ENCODE assay signal across 17 cellular contexts in genomic region chr16:28196331-28196987, GRCh38. TPM values are rescaled to one million over a fixed set of nuclear protein-coding genes. Genes with fewer than 3 reads are reported as not detected.
DNase-seq lines count a peak whose midpoint lies in the region; ATAC-seq, FAIRE-seq and TF ChIP-seq lines count a peak whose summit lies in the region.
"Had no signal": no experiment of that assay in that cellular context is flagged by ENCODE, and none has a peak within 500 bp of the region (broad histone marks: within the 10 kb centered on the region; RNA-seq: fewer than 3 reads in every experiment).

No MANE protein-coding gene starts in this region.

- in situ Hi-C loops in GM12878 (cut with MboI), result no loop called here

- H4K20me1 ChIP-seq in OCI-LY3 (ENCODE audit: insufficient read depth, low read length) (peaks cover 21% of the 10 kb centered on the region), GM12878 (ENCODE audit: control insufficient read depth, insufficient read depth) (no peaks in the 10 kb centered on the region)

- H3K27ac ChIP-seq in OCI-LY3 (ENCODE audit: low read length) (peak overlapping the region; percentile 30), GM12878 (ENCODE audit: control insufficient read depth, insufficient read depth) (no peak overlapping the region)

- H3K4me2 ChIP-seq in OCI-LY3 (ENCODE audit: low read length) (no peak overlapping the region), GM12878 (ENCODE audit: control insufficient read depth, insufficient read depth) (0 out of 2 replicates have a peak overlapping the region, but pooled peaks have one; percentile 23)

- SMC1A ChIA-PET in GM12878 (lab: Charles Lee; ENCODE audit: uncharacterized antibody, unreplicated experiment), result interaction anchor here (0.6 to 2.8 kb wide), 10 partner anchors 8 to 21 kb away, joined by 3 to 12 read pairs (median 4); no protein-coding TSS in a partner anchor

- RAD21 ChIA-PET in GM12878 (lab: Charles Lee; ENCODE audit: unreplicated experiment), result interaction anchor here (0.7 to 1.4 kb wide), 3 partner anchors 8 to 21 kb away, joined by 3 to 8 read pairs (median 3); no protein-coding TSS in a partner anchor

- H2AFZ ChIP-seq in OCI-LY3 (ENCODE audit: low read depth, low read length) (no peak overlapping the region), GM12878 (ENCODE audit: control insufficient read depth, low read depth, low read length) (no peak overlapping the region)

- peaks cover 56% of the 10 kb centered on the region for H3K36me3 Mint-ChIP-seq in activated CD4-positive, alpha-beta T cell treated with anti-CD3 and anti-CD28 coated beads for 36 hours (ENCODE audit: low read depth)
- H3K36me3 Mint-ChIP-seq in osteocyte (ENCODE audit: unreplicated experiment), result peaks cover 16% of the 10 kb centered on the region

- peaks cover 74% of the 10 kb centered on the region for H3K4me1 Mint-ChIP-seq in activated CD4-positive, alpha-beta T cell treated with anti-CD3 and anti-CD28 coated beads for 36 hours
- H3K4me1 Mint-ChIP-seq in osteocyte (ENCODE audit: unreplicated experiment), result peaks cover 40% of the 10 kb centered on the region

- no peak for TF ChIP-seq RAD21 in GM12878 (IDR thresholded peaks at IDR 0.05; ENCODE audit: insufficient read depth, low read depth, low read length)

- TF ChIP-seq POLR2A in GM12878 (IDR thresholded peaks at IDR 0.05; ENCODE audit: low read depth, low read length), result no peak

- H3K9ac ChIP-seq in OCI-LY3 (ENCODE audit: low read length) (no peak overlapping the region), GM12878 (ENCODE audit: control insufficient read depth, insufficient read depth, low read length) (no peak overlapping the region)

- H3K36me3 ChIP-seq in OCI-LY3 (replicated peaks; ENCODE audit: low read depth, low read length) (peaks cover 37% of the 10 kb centered on the region), GM12878 (ENCODE audit: control insufficient read depth in 2 of 2, insufficient read depth in 2 of 2, low read length in 1 of 2) (peaks cover 2 to 21% of the 10 kb centered on the region in 2 experiments)

- no peak for TF ChIP-seq EP300 in GM12878 (IDR thresholded peaks at IDR 0.05; ENCODE audit: borderline replicate concordance in 1 of 2, control insufficient read depth in 1 of 2, low read depth in 2 of 2, low read length in 2 of 2)

- H3K9me3 ChIP-seq in OCI-LY3 (ENCODE audit: insufficient read depth, low read length) (no peaks in the 10 kb centered on the region), GM12878 (replicated peaks; ENCODE audit: control insufficient read depth, insufficient read depth, low read length) (no peaks in the 10 kb centered on the region)

- POLR2A ChIA-PET in activated CD4-positive, alpha-beta T cell treated with anti-CD3 and anti-CD28 coated beads for 36 hours (lab: Charles Lee), result no interaction called here
- POLR2A ChIA-PET in GM12878 (lab: Charles Lee), result interaction anchor here (0.9 to 1.6 kb wide), 2 partner anchors 8 to 14 kb away, joined by 7 read pairs; no protein-coding TSS in a partner anchor

- H3K79me2 ChIP-seq in OCI-LY3 (ENCODE audit: low read length) (peaks cover 100% of the 10 kb centered on the region), GM12878 (ENCODE audit: control insufficient read depth, insufficient read depth, low read length) (peaks cover 86% of the 10 kb centered on the region)

- peak overlapping the region; percentile 4 for H3K4me3 Mint-ChIP-seq in activated CD4-positive, alpha-beta T cell treated with anti-CD3 and anti-CD28 coated beads for 36 hours
- no peak overlapping the region for H3K4me3 Mint-ChIP-seq in osteocyte (ENCODE audit: unreplicated experiment)

- H3K4me3 ChIP-seq in OCI-LY3 (ENCODE audit: low read length) (no peak overlapping the region), GM12878 (no peak overlapping the region)
- H3K4me3 ChIP-seq: lung had no signal

- H3K27me3 Mint-ChIP-seq in activated CD4-positive, alpha-beta T cell treated with anti-CD3 and anti-CD28 coated beads for 36 hours, result no peaks in the 10 kb centered on the region
- H3K27me3 Mint-ChIP-seq in osteocyte (ENCODE audit: unreplicated experiment), result no peaks in the 10 kb centered on the region

- 96% methylated on average over 5 of the region's 5 CpGs for WGBS in GM12878 (ENCODE audit: insufficient coverage, insufficient replicate concordance, low lambda C conversion rate, missing lambda C conversion rate)

- H3K4me1 ChIP-seq in OCI-LY3 (ENCODE audit: low read length) (peaks cover 51% of the 10 kb centered on the region), GM12878 (ENCODE audit: control insufficient read depth, insufficient read depth, low read length) (peaks cover 30% of the 10 kb centered on the region)

- H3K27ac Mint-ChIP-seq in activated CD4-positive, alpha-beta T cell treated with anti-CD3 and anti-CD28 coated beads for 36 hours, result peak overlapping the region; percentile 96
- H3K27ac Mint-ChIP-seq in osteocyte (ENCODE audit: unreplicated experiment), result peak overlapping the region; percentile 94

- no peaks in the 10 kb centered on the region for H3K9me3 Mint-ChIP-seq in activated CD4-positive, alpha-beta T cell treated with anti-CD3 and anti-CD28 coated beads for 36 hours (ENCODE audit: low read depth)
- H3K9me3 Mint-ChIP-seq in osteocyte (ENCODE audit: unreplicated experiment), result no peaks in the 10 kb centered on the region

- TF ChIP-seq CTCF in OCI-LY3 (IDR thresholded peaks at IDR 0.05; ENCODE audit: low read depth, low read length), result no peak
- no peak for TF ChIP-seq CTCF in GM12878 (IDR thresholded peaks at IDR 0.05 in 2 of 3, conservative IDR thresholded peaks at IDR 0.05 in 1 of 3; ENCODE audit: control insufficient read depth in 2 of 3, extremely low read depth in 1 of 3, insufficient read depth in 1 of 3, low read depth in 3 of 3, low read length in 3 of 3)
- TF ChIP-seq CTCF in osteocyte (IDR thresholded peaks at IDR 0.05), result no peak

- DNase-seq in activated CD4-positive, alpha-beta T cell treated with anti-CD3 and anti-CD28 coated beads for 36 hours, result no peak
- no peak for DNase-seq in activated CD4-positive, alpha-beta T cell treated with anti-CD3 and anti-CD28 coated beads for 48 hours
- DNase-seq in GM12878 (ENCODE audit: low read depth, low spot score) (no peak), osteocyte (ENCODE audit: extremely low spot score, unreplicated experiment) (no peak), HUDEP-2 (lab: John Stamatoyannopoulos, UW; ENCODE audit: unreplicated experiment in 76 of 76) (no peak), DMS153 (lab: John Stamatoyannopoulos, UW) (no peak)
- DNase-seq: aorta, foreskin fibroblast, H7, NCI-H1694, NCI-H526 treated with DMSO at 0.1 percent for 48 hours, nucleus accumbens, T1000 had no signal

- intact Hi-C loops in activated CD4-positive, alpha-beta T cell treated with anti-CD3 and anti-CD28 coated beads for 36 hours (cut with DNase I, micrococcal nuclease), result loop anchor here in 1 of 2 experiments (10.0 kb wide), 1 partner anchor 792 kb away; the partner anchor contains the start of gene IL21R
- intact Hi-C loops in GM12878 (cut with micrococcal nuclease; ENCODE audit: unreplicated experiment), result no loop called here

- H3K27me3 ChIP-seq in OCI-LY3 (ENCODE audit: low read depth, low read length) (no peaks in the 10 kb centered on the region), GM12878 (replicated peaks in 1 of 2; ENCODE audit: control insufficient read depth in 2 of 2, insufficient read depth in 2 of 2, low read length in 1 of 2) (no peaks in the 10 kb centered on the region)

- CTCF ChIA-PET in activated CD4-positive, alpha-beta T cell treated with anti-CD3 and anti-CD28 coated beads for 36 hours (lab: Charles Lee), result interaction anchor here (1.0 to 1.1 kb wide), 2 partner anchors 10 to 15 kb away, joined by 3 to 4 read pairs; no protein-coding TSS in a partner anchor
- CTCF ChIA-PET in GM12878 (lab: Yijun Ruan, JAX), result interaction anchor here (0.7 to 1.3 kb wide), 7 partner anchors 8 to 56 kb away, joined by 3 to 4 read pairs (median 3); no protein-coding TSS in a partner anchor

- FAIRE-seq in GM12878 (lab: Jason Lieb, UNC), result no peak
- FAIRE-seq: A204.1 had no signal

- ATAC-seq in activated CD4-positive, alpha-beta T cell treated with anti-CD3 and anti-CD28 coated beads for 36 hours, result no peak
- ATAC-seq in GM12878, result no peak
- no peak for ATAC-seq in HG03135 (IDR thresholded peaks at IDR 0.05; ENCODE audit: unreplicated experiment)

- BruUV-seq in GM12878 (replicated peaks; lab: Mats Ljungman, UMichigan), result no TSS peak

TF ChIP-seq in GM12878, 131 proteins besides CTCF, POLR2A, EP300 and RAD21 (continues in another document):
- TF ChIP-seq KAT2A (conservative IDR thresholded peaks at IDR 0.05; ENCODE audit: control insufficient read depth, low read depth, low read length) (no peak), CHD1 (IDR thresholded peaks at IDR 0.05; ENCODE audit: low read depth, low read length) (no peak), SUZ12 (IDR thresholded peaks at IDR 0.05; ENCODE audit: unreplicated experiment) (no peak), RB1 (IDR thresholded peaks at IDR 0.05; ENCODE audit: borderline replicate concordance) (no peak), SP1 (IDR thresholded peaks at IDR 0.05; ENCODE audit: low read depth, low read length) (no peak), NBN (IDR thresholded peaks at IDR 0.05) (no peak), STAT3 (IDR thresholded peaks at IDR 0.05; ENCODE audit: low read depth, low read length) (no peak), HDGF (IDR thresholded peaks at IDR 0.05) (no peak), MYC (IDR thresholded peaks at IDR 0.05; ENCODE audit: insufficient read depth, insufficient read length, insufficient replicate concordance, low read length, severe bottlenecking) (no peak), NFXL1 (IDR thresholded peaks at IDR 0.05; ENCODE audit: borderline replicate concordance) (no peak), GABPA (IDR thresholded peaks at IDR 0.05; ENCODE audit: low read depth) (no peak)

RNA-seq across cellular contexts. Expression of gene XPO6, which starts 15.3 kb away (rescaled TPM):
- total RNA-seq in activated CD4-positive, alpha-beta T cell treated with anti-CD3 and anti-CD28 coated beads for 36 hours, result 100 to 1,000 TPM; 241 to 368 TPM
- 640 and 681 TPM in 2 replicates for total RNA-seq in GM12878 (2013; cell fraction: nucleolus; rRNA removed)
- total RNA-seq in GM12878 (2014; rRNA removed) (117 and 134 TPM in 2 replicates), GM12878 (2014; rRNA removed; fragmentation: Illumina TruSeq; extraction: Trizol) (79.2 and 86.3 TPM in 2 replicates), GM12878 (2021) (178 and 180 TPM in 2 replicates), osteocyte (128 and 138 TPM in 2 replicates)
- polyA plus RNA-seq in GM12878 (2011; ENCODE audit: low read depth), result 101 TPM
- polyA plus RNA-seq in GM12878 (2011; rRNA removed) (233 and 246 TPM in 2 replicates), GM12878 (2014; fragmentation: Illumina TruSeq; extraction: Trizol) (136 and 149 TPM in 2 replicates), GM12878 (2014; fragmentation: Nextera tagmentation; extraction: Ambion mirVana) (10 to 100 TPM in 1 of 2 experiments, 1 to 10 TPM in 1; 9.9 to 26.8 TPM), GM12878 (2014; rRNA removed) (143 and 152 TPM in 2 replicates), GM12878 (2016; fragmentation: Nextera tagmentation; extraction: Ambion mirVana) (10 to 100 TPM; 55.0 to 55.2 TPM)
- polyA plus RNA-seq in GM12878 (2011; cell fraction: cytosol; rRNA removed), result 320 and 350 TPM in 2 replicates
- polyA plus RNA-seq in GM12878 (2011; cell fraction: nucleus; rRNA removed), result 448 and 489 TPM in 2 replicates
- 110 and 124 TPM in 2 replicates for polyA plus RNA-seq in GM12878 (2012)
- 462 and 470 TPM in 2 replicates for polyA minus RNA-seq in GM12878 (2011; rRNA and poly(A)+ RNA removed)
- 122 and 141 TPM in 2 replicates for polyA minus RNA-seq in GM12878 (2011; cell fraction: cytosol; rRNA and poly(A)+ RNA removed)
- 280 and 319 TPM in 2 replicates for polyA minus RNA-seq in GM12878 (2011; cell fraction: nucleus; rRNA and poly(A)+ RNA removed)
